8 cellular contexts compared by ENCODE assay signal in genomic region chr11:33161120-33162005, GRCh38. TPM values are rescaled to one million over a fixed set of nuclear protein-coding genes. Genes with fewer than 3 reads are reported as not detected.
DNase-seq lines count a peak whose midpoint lies in the region; ATAC-seq, FAIRE-seq and TF ChIP-seq lines count a peak whose summit lies in the region.

TSS of gene CSTF3 (minus strand) at chr11:33161480. CDS start at chr11:33161325, 155 bp downstream.

- TF ChIP-seq EP300 in H1 (IDR thresholded peaks at IDR 0.05; ENCODE audit: borderline replicate concordance in 1 of 2, low read depth in 2 of 2, low read length in 2 of 2) = 0 out of 3 replicates have a peak, but pooled peaks of 1 of the 2 experiments have one; percentile 68

- peak within 1 kb of the TSS; percentile 96 for H4K8ac ChIP-seq in H1 (ENCODE audit: extremely low read depth, insufficient read depth, low read length)

- H2BK5ac ChIP-seq in H1 (ENCODE audit: low read depth, low read length) = peak within 1 kb of the TSS; percentile 99

- H3K79me2 ChIP-seq in H1 (ENCODE audit: control insufficient read depth in 1 of 2, insufficient read depth in 2 of 2, low read length in 2 of 2) = peaks cover 40 to 59% of the 10 kb centered on the region in 2 experiments

- peak within 1 kb of the TSS; percentile 97 for H4K5ac ChIP-seq in H1 (ENCODE audit: insufficient read length, low read depth, low read length)

- H3K27ac ChIP-seq in H1 (ENCODE audit: low read depth, low read length) = peak within 1 kb of the TSS; percentile 91

- DNase-seq in Caki2 (ENCODE audit: low read depth) (peak; percentile 93), HUDEP-2 (lab: John Stamatoyannopoulos, UW; ENCODE audit: unreplicated experiment in 76 of 76) (peak; percentile 33 to 99 (median 96)), NT2/D1 (ENCODE audit: low read depth, low spot score) (peak; percentile 97), H1 (ENCODE audit: low read depth in 1 of 2, low spot score in 2 of 2) (peak; percentile 98 to 100), memory B cell (ENCODE audit: low spot score in 2 of 2) (peak; percentile 88 to 90)
- DNase-seq in activated CD8-positive, alpha-beta memory T cell treated with anti-CD3 and anti-CD28 coated beads, Interleukin-2, amount 10 ng/mL, durations not matched to agents 7 days and 5 days = peak; percentile 98
- DNase-seq in stimulated activated CD8-positive, alpha-beta memory T cell treated with anti-CD3 and anti-CD28 coated beads, Interleukin-12 subunit alpha, Interleukin-12 subunit beta, amount 100 ng/mL, for 24 hours (ENCODE audit: extremely low read depth) = peak; percentile 97

- H3K27me3 ChIP-seq in NT2/D1 (ENCODE audit: insufficient read depth, insufficient read length) (no peaks in the 10 kb centered on the region), H1 (replicated peaks in 1 of 4; ENCODE audit: control insufficient read depth in 3 of 4, extremely low read depth in 1 of 4, insufficient read depth in 3 of 4, low read length in 3 of 4) (no peaks in the 10 kb centered on the region)

- H3K36me3 Mint-ChIP-seq in activated CD8-positive, alpha-beta memory T cell treated with anti-CD3 and anti-CD28 coated beads, Interleukin-2, amount 10 ng/mL, durations not matched to agents 7 days and 5 days = peaks cover 26% of the 10 kb centered on the region
- H3K36me3 Mint-ChIP-seq in memory B cell = peaks cover 4% of the 10 kb centered on the region

- H3K9me3 Mint-ChIP-seq in activated CD8-positive, alpha-beta memory T cell treated with anti-CD3 and anti-CD28 coated beads, Interleukin-2, amount 10 ng/mL, durations not matched to agents 7 days and 5 days (ENCODE audit: low read depth) = no peaks in the 10 kb centered on the region
- no peaks in the 10 kb centered on the region for H3K9me3 Mint-ChIP-seq in memory B cell

- peaks cover 13 to 22% of the 10 kb centered on the region in 2 experiments for H4K20me1 ChIP-seq in H1 (replicated peaks in 1 of 2; ENCODE audit: control insufficient read depth in 1 of 2, insufficient read depth in 2 of 2, low read length in 2 of 2)

- peak within 1 kb of the TSS; percentile 89 for H3K56ac ChIP-seq in H1 (replicated peaks; ENCODE audit: insufficient read length, low read depth, low read length)

- H3K18ac ChIP-seq in H1 (ENCODE audit: extremely low read depth, low read length) = peak within 1 kb of the TSS; percentile 94

- no peak within 1 kb of the TSS for H2BK15ac ChIP-seq in H1 (ENCODE audit: low read length)

- H3K79me1 ChIP-seq in H1 (ENCODE audit: low read depth, low read length) = no peaks in the 10 kb centered on the region

- in situ Hi-C loops in Caki2 (cut with HindIII; ENCODE audit: low pct_unique_long_range_greater_than_20kb, low sequenced_read_pairs) = no loop called here

- H2BK120ac ChIP-seq in H1 (replicated peaks; ENCODE audit: low read depth, low read length) = peak within 1 kb of the TSS; percentile 73

- POLR2A ChIA-PET in H1 (lab: Charles Lee; ENCODE audit: partially characterized antibody) = interaction anchor here (0.6 to 4.0 kb wide), 22 partner anchors 8 to 576 kb away, joined by 3 to 46 read pairs (median 5); partner anchors contain the start of genes DEPDC7, HIPK3 and TCP11L1

- TF ChIP-seq CTCF in H1 (IDR thresholded peaks at IDR 0.05; ENCODE audit: control extremely low read depth in 1 of 3, insufficient read depth in 1 of 3, low read depth in 1 of 3, low read length in 3 of 3) = peak; percentile 24 to 41 (median 37)

- peak within 1 kb of the TSS; percentile 88 for H3K4me3 ChIP-seq in NT2/D1 (ENCODE audit: insufficient read length, low read depth)
- peak within 1 kb of the TSS; percentile 83 to 99 (median 99) for H3K4me3 ChIP-seq in H1 (ENCODE audit: extremely low read depth in 1 of 4, insufficient read depth in 2 of 4, low read depth in 3 of 4, low read length in 4 of 4)

- peak within 1 kb of the TSS; percentile 71 to 80 for H3K4me2 ChIP-seq in H1 (ENCODE audit: insufficient read depth in 1 of 2, low read depth in 2 of 2, low read length in 2 of 2)

- peak within 1 kb of the TSS; percentile 99 for H3K4me3 Mint-ChIP-seq in activated CD8-positive, alpha-beta memory T cell treated with anti-CD3 and anti-CD28 coated beads, Interleukin-2, amount 10 ng/mL, durations not matched to agents 7 days and 5 days
- H3K4me3 Mint-ChIP-seq in memory B cell = peak within 1 kb of the TSS; percentile 97

- TF ChIP-seq POLR2A in H1 (IDR thresholded peaks at IDR 0.05; ENCODE audit: control extremely low read depth in 1 of 2, low read depth in 2 of 2, low read length in 2 of 2) = peak; percentile 87 to 96

- H4K91ac ChIP-seq in H1 (replicated peaks; ENCODE audit: insufficient read length, low read length) = peak within 1 kb of the TSS; percentile 97

- H2BK20ac ChIP-seq in H1 (ENCODE audit: low read length) = no peak within 1 kb of the TSS

- H2BK12ac ChIP-seq in H1 (ENCODE audit: low read depth, low read length) = peak within 1 kb of the TSS; percentile 95; the same call in 1 of the 2 replicates

- ATAC-seq in GM21381 (IDR thresholded peaks at IDR 0.05; ENCODE audit: unreplicated experiment) (peak; percentile 89), memory B cell (ENCODE audit: low read depth) (peak; percentile 95)
- ATAC-seq in activated CD8-positive, alpha-beta memory T cell treated with anti-CD3 and anti-CD28 coated beads, Interleukin-2, amount 10 ng/mL, durations not matched to agents 7 days and 5 days = peak; percentile 97

- H3K27me3 Mint-ChIP-seq in activated CD8-positive, alpha-beta memory T cell treated with anti-CD3 and anti-CD28 coated beads, Interleukin-2, amount 10 ng/mL, durations not matched to agents 7 days and 5 days = no peaks in the 10 kb centered on the region
- no peaks in the 10 kb centered on the region for H3K27me3 Mint-ChIP-seq in memory B cell

- H3K14ac ChIP-seq in H1 (ENCODE audit: insufficient read length) = no peak within 1 kb of the TSS

- FAIRE-seq in H1 (lab: Jason Lieb, UNC) = peak; percentile 63

- CTCF ChIA-PET in activated CD8-positive, alpha-beta memory T cell treated with anti-CD3 and anti-CD28 coated beads, Interleukin-2, amount 10 ng/mL, durations not matched to agents 7 days and 5 days (lab: Charles Lee) = interaction anchor here (1.0 to 1.5 kb wide), 4 partner anchors 15 to 184 kb away, joined by 3 to 4 read pairs (median 4); partner anchors contain the start of gene TCP11L1
- CTCF ChIA-PET in H1 (lab: Charles Lee; ENCODE audit: partially characterized antibody) = interaction anchor here (0.6 to 1.8 kb wide), 6 partner anchors 8 to 139 kb away, joined by 3 to 5 read pairs (median 3); no protein-coding TSS in a partner anchor

- WGBS in H1 (ENCODE audit: extremely low coverage in 1 of 2, insufficient coverage in 1 of 2, insufficient read length in 1 of 2, insufficient replicate concordance in 2 of 2, low coverage in 1 of 2, low lambda C conversion rate in 2 of 2, missing lambda C conversion rate in 1 of 2), 2 experiments = 3% methylated on average over 40 of the region's 40 CpGs; no CpG with 5 or more reads in 1 of the 2 experiments

- peaks cover 2% of the 10 kb centered on the region for H3K23me2 ChIP-seq in H1 (ENCODE audit: low read depth, low read length)

- peaks cover 39% of the 10 kb centered on the region for H3K4me1 Mint-ChIP-seq in activated CD8-positive, alpha-beta memory T cell treated with anti-CD3 and anti-CD28 coated beads, Interleukin-2, amount 10 ng/mL, durations not matched to agents 7 days and 5 days
- H3K4me1 Mint-ChIP-seq in memory B cell = peaks cover 25% of the 10 kb centered on the region

- peak within 1 kb of the TSS; percentile 99 for H3K27ac Mint-ChIP-seq in activated CD8-positive, alpha-beta memory T cell treated with anti-CD3 and anti-CD28 coated beads, Interleukin-2, amount 10 ng/mL, durations not matched to agents 7 days and 5 days
- peak within 1 kb of the TSS; percentile 98 for H3K27ac Mint-ChIP-seq in memory B cell

- H3K9ac ChIP-seq in NT2/D1 (ENCODE audit: insufficient read length, low read depth) = peak within 1 kb of the TSS; percentile 86
- H3K9ac ChIP-seq in H1 (replicated peaks in 1 of 4; ENCODE audit: extremely low read depth in 1 of 4, low read depth in 3 of 4, low read length in 3 of 4) = peak within 1 kb of the TSS; percentile 83 to 98 (median 98)

- H3K23ac ChIP-seq in H1 (ENCODE audit: insufficient read length) = no peak within 1 kb of the TSS

- peak in 1 of 2 experiments; percentile 4; a peak in 1 of 4 replicates for TF ChIP-seq RAD21 in H1 (IDR thresholded peaks at IDR 0.05 in 1 of 2, conservative IDR thresholded peaks at IDR 0.05 in 1 of 2; ENCODE audit: low read depth in 2 of 2, low read length in 2 of 2)

- H3K9me3 ChIP-seq in NT2/D1 (ENCODE audit: insufficient read depth, low read length) (no peaks in the 10 kb centered on the region), H1 (ENCODE audit: insufficient read depth in 2 of 2, low read depth in 1 of 2, low read length in 1 of 2) (no peaks in the 10 kb centered on the region; a peak in 1 of 4 replicates)

- H3K4ac ChIP-seq in H1 (replicated peaks; ENCODE audit: insufficient read length, low read depth, low read length) = peak within 1 kb of the TSS; percentile 88

- peak within 1 kb of the TSS; percentile 92; the same call in 1 of the 2 replicates for H2AK5ac ChIP-seq in H1 (ENCODE audit: low read depth, low read length)

- H3K4me1 ChIP-seq in NT2/D1 (ENCODE audit: insufficient read depth, insufficient read length) = no peaks in the 10 kb centered on the region
- H3K4me1 ChIP-seq in H1 (replicated peaks in 1 of 4; ENCODE audit: control insufficient read depth in 3 of 4, insufficient read depth in 4 of 4, low read length in 3 of 4) = peaks cover 0 to 11% (median 1%) of the 10 kb centered on the region in 4 experiments; a peak in 1 of 7 replicates

- no peak within 1 kb of the TSS for H2AFZ ChIP-seq in H1 (ENCODE audit: low read length)

- H3K36me3 ChIP-seq in NT2/D1 (ENCODE audit: insufficient read depth, insufficient read length, low read length) = peaks cover 9% of the 10 kb centered on the region
- H3K36me3 ChIP-seq in H1 (ENCODE audit: control insufficient read depth in 2 of 4, insufficient read depth in 4 of 4, low read length in 3 of 4) = peaks cover 0 to 3% (median 0%) of the 10 kb centered on the region in 4 experiments; a peak in 1 of 8 replicates

TF ChIP-seq in H1, 55 proteins besides CTCF, POLR2A, EP300 and RAD21 (continues in another document):
- TF ChIP-seq RFX5 (IDR thresholded peaks at IDR 0.05; ENCODE audit: borderline replicate concordance, low read depth, low read length) (no peak), TAF1 (IDR thresholded peaks at IDR 0.05; ENCODE audit: low read depth, low read length) (peak; percentile 98)

RNA-seq across cellular contexts. Expression of gene CSTF3, which starts in this region (rescaled TPM):
- total RNA-seq in Caki2 (2014; rRNA removed; shearing (Covaris generic); ENCODE audit: low replicate concordance) = 7.5 and 12.0 TPM in 2 replicates
- 10 to 100 TPM; 32.2 to 36.3 TPM for total RNA-seq in activated CD8-positive, alpha-beta memory T cell treated with anti-CD3 and anti-CD28 coated beads, Interleukin-2, amount 10 ng/mL, durations not matched to agents 7 days and 5 days
- total RNA-seq in H1 (2021; fragmentation: NEBNext Ultra II Directional; extraction: Animal tissue kit (Norgen Biotek cat#: 25700)) = 54.7 and 61.0 TPM in 2 replicates
- 14.3 and 22.3 TPM in 2 replicates for polyA plus RNA-seq in H1 (2011; rRNA removed)
- 37.4 TPM for polyA plus RNA-seq in H1 (2011; cell fraction: cytosol; rRNA removed)
- polyA plus RNA-seq in H1 (2011; cell fraction: nucleus; rRNA removed) = 17.5 TPM
- 39.1 to 63.7 TPM (median 44.0 TPM) in 4 replicates for polyA plus RNA-seq in H1 (2012, experiment 1 of 2)
- polyA plus RNA-seq in H1 (2012, experiment 2 of 2) = 12.5 TPM
- 57.3 TPM for polyA plus RNA-seq in H1 (2013, experiment 1 of 2)
- 50.2 TPM for polyA plus RNA-seq in H1 (2013, experiment 2 of 2)
- polyA minus RNA-seq in H1 (2011; rRNA and poly(A)+ RNA removed) = 25.1 and 26.8 TPM in 2 replicates
- 20.8 TPM for polyA minus RNA-seq in H1 (2011; cell fraction: cytosol; rRNA and poly(A)+ RNA removed)
- polyA minus RNA-seq in H1 (2011; cell fraction: nucleus; rRNA and poly(A)+ RNA removed) = 171 TPM

Comparison
In these comparisons a context has a peak if more than half of its experiments do, and no peak if none do; other contexts are left out.
1. Peak in every context shown above with its lines: DNase-seq, ATAC-seq, H3K4me3 ChIP-seq and H3K27ac ChIP-seq.